Comparison of ENCODE assay signal across 1 cellular context in genomic region chr7:139666501-139666900, GRCh38.
TF ChIP-seq lines count a peak whose summit lies in the region.

No MANE protein-coding gene starts in this region.

TF ChIP-seq in K562, 482 proteins besides CTCF, POLR2A, EP300 and RAD21 (continued from another document):
- TF ChIP-seq, protein P1, sequence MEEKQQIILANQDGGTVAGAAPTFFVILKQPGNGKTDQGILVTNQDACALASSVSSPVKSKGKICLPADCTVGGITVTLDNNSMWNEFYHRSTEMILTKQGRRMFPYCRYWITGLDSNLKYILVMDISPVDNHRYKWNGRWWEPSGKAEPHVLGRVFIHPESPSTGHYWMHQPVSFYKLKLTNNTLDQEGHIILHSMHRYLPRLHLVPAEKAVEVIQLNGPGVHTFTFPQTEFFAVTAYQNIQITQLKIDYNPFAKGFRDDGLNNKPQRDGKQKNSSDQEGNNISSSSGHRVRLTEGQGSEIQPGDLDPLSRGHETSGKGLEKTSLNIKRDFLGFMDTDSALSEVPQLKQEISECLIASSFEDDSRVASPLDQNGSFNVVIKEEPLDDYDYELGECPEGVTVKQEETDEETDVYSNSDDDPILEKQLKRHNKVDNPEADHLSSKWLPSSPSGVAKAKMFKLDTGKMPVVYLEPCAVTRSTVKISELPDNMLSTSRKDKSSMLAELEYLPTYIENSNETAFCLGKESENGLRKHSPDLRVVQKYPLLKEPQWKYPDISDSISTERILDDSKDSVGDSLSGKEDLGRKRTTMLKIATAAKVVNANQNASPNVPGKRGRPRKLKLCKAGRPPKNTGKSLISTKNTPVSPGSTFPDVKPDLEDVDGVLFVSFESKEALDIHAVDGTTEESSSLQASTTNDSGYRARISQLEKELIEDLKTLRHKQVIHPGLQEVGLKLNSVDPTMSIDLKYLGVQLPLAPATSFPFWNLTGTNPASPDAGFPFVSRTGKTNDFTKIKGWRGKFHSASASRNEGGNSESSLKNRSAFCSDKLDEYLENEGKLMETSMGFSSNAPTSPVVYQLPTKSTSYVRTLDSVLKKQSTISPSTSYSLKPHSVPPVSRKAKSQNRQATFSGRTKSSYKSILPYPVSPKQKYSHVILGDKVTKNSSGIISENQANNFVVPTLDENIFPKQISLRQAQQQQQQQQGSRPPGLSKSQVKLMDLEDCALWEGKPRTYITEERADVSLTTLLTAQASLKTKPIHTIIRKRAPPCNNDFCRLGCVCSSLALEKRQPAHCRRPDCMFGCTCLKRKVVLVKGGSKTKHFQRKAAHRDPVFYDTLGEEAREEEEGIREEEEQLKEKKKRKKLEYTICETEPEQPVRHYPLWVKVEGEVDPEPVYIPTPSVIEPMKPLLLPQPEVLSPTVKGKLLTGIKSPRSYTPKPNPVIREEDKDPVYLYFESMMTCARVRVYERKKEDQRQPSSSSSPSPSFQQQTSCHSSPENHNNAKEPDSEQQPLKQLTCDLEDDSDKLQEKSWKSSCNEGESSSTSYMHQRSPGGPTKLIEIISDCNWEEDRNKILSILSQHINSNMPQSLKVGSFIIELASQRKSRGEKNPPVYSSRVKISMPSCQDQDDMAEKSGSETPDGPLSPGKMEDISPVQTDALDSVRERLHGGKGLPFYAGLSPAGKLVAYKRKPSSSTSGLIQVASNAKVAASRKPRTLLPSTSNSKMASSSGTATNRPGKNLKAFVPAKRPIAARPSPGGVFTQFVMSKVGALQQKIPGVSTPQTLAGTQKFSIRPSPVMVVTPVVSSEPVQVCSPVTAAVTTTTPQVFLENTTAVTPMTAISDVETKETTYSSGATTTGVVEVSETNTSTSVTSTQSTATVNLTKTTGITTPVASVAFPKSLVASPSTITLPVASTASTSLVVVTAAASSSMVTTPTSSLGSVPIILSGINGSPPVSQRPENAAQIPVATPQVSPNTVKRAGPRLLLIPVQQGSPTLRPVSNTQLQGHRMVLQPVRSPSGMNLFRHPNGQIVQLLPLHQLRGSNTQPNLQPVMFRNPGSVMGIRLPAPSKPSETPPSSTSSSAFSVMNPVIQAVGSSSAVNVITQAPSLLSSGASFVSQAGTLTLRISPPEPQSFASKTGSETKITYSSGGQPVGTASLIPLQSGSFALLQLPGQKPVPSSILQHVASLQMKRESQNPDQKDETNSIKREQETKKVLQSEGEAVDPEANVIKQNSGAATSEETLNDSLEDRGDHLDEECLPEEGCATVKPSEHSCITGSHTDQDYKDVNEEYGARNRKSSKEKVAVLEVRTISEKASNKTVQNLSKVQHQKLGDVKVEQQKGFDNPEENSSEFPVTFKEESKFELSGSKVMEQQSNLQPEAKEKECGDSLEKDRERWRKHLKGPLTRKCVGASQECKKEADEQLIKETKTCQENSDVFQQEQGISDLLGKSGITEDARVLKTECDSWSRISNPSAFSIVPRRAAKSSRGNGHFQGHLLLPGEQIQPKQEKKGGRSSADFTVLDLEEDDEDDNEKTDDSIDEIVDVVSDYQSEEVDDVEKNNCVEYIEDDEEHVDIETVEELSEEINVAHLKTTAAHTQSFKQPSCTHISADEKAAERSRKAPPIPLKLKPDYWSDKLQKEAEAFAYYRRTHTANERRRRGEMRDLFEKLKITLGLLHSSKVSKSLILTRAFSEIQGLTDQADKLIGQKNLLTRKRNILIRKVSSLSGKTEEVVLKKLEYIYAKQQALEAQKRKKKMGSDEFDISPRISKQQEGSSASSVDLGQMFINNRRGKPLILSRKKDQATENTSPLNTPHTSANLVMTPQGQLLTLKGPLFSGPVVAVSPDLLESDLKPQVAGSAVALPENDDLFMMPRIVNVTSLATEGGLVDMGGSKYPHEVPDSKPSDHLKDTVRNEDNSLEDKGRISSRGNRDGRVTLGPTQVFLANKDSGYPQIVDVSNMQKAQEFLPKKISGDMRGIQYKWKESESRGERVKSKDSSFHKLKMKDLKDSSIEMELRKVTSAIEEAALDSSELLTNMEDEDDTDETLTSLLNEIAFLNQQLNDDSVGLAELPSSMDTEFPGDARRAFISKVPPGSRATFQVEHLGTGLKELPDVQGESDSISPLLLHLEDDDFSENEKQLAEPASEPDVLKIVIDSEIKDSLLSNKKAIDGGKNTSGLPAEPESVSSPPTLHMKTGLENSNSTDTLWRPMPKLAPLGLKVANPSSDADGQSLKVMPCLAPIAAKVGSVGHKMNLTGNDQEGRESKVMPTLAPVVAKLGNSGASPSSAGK (IDR thresholded peaks at IDR 0.05): no peak
- TF ChIP-seq ZNF699 (CRISPR knock-in tag; IDR thresholded peaks at IDR 0.05; ENCODE audit: insufficient replicate concordance): no peak
- peak; percentile 92 for TF ChIP-seq ZNF316 (IDR thresholded peaks at IDR 0.05)
- TF ChIP-seq SAP30 (IDR thresholded peaks at IDR 0.05; ENCODE audit: borderline replicate concordance, insufficient read depth, low read depth, low read length, poor library complexity, severe bottlenecking): no peak
- TF ChIP-seq, protein P2, sequence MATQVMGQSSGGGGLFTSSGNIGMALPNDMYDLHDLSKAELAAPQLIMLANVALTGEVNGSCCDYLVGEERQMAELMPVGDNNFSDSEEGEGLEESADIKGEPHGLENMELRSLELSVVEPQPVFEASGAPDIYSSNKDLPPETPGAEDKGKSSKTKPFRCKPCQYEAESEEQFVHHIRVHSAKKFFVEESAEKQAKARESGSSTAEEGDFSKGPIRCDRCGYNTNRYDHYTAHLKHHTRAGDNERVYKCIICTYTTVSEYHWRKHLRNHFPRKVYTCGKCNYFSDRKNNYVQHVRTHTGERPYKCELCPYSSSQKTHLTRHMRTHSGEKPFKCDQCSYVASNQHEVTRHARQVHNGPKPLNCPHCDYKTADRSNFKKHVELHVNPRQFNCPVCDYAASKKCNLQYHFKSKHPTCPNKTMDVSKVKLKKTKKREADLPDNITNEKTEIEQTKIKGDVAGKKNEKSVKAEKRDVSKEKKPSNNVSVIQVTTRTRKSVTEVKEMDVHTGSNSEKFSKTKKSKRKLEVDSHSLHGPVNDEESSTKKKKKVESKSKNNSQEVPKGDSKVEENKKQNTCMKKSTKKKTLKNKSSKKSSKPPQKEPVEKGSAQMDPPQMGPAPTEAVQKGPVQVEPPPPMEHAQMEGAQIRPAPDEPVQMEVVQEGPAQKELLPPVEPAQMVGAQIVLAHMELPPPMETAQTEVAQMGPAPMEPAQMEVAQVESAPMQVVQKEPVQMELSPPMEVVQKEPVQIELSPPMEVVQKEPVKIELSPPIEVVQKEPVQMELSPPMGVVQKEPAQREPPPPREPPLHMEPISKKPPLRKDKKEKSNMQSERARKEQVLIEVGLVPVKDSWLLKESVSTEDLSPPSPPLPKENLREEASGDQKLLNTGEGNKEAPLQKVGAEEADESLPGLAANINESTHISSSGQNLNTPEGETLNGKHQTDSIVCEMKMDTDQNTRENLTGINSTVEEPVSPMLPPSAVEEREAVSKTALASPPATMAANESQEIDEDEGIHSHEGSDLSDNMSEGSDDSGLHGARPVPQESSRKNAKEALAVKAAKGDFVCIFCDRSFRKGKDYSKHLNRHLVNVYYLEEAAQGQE (CRISPR knock-in tag; IDR thresholded peaks at IDR 0.05; ENCODE audit: low read depth): no peak
- TF ChIP-seq, protein P3, sequence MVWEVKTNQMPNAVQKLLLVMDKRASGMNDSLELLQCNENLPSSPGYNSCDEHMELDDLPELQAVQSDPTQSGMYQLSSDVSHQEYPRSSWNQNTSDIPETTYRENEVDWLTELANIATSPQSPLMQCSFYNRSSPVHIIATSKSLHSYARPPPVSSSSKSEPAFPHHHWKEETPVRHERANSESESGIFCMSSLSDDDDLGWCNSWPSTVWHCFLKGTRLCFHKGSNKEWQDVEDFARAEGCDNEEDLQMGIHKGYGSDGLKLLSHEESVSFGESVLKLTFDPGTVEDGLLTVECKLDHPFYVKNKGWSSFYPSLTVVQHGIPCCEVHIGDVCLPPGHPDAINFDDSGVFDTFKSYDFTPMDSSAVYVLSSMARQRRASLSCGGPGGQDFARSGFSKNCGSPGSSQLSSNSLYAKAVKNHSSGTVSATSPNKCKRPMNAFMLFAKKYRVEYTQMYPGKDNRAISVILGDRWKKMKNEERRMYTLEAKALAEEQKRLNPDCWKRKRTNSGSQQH (CRISPR knock-in tag; IDR thresholded peaks at IDR 0.05): no peak
- TF ChIP-seq, protein P4, sequence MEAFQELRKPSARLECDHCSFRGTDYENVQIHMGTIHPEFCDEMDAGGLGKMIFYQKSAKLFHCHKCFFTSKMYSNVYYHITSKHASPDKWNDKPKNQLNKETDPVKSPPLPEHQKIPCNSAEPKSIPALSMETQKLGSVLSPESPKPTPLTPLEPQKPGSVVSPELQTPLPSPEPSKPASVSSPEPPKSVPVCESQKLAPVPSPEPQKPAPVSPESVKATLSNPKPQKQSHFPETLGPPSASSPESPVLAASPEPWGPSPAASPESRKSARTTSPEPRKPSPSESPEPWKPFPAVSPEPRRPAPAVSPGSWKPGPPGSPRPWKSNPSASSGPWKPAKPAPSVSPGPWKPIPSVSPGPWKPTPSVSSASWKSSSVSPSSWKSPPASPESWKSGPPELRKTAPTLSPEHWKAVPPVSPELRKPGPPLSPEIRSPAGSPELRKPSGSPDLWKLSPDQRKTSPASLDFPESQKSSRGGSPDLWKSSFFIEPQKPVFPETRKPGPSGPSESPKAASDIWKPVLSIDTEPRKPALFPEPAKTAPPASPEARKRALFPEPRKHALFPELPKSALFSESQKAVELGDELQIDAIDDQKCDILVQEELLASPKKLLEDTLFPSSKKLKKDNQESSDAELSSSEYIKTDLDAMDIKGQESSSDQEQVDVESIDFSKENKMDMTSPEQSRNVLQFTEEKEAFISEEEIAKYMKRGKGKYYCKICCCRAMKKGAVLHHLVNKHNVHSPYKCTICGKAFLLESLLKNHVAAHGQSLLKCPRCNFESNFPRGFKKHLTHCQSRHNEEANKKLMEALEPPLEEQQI (IDR thresholded peaks at IDR 0.05): no peak
- TF ChIP-seq CEBPB (tag; IDR thresholded peaks at IDR 0.05): 0 out of 2 replicates have a peak, but pooled peaks have one; percentile 26
- TF ChIP-seq C11orf30 (IDR thresholded peaks at IDR 0.05; ENCODE audit: low read depth): peak; percentile 86
- TF ChIP-seq MAFG (tag; conservative IDR thresholded peaks at IDR 0.05): peak; percentile 84
- peak; percentile 75 for TF ChIP-seq MAFK (IDR thresholded peaks at IDR 0.05; ENCODE audit: low read length)
- TF ChIP-seq GMEB1 (CRISPR knock-in tag; IDR thresholded peaks at IDR 0.05): no peak
